ENCODE assay signal across 3 cellular contexts in the genomic region with DNA sequence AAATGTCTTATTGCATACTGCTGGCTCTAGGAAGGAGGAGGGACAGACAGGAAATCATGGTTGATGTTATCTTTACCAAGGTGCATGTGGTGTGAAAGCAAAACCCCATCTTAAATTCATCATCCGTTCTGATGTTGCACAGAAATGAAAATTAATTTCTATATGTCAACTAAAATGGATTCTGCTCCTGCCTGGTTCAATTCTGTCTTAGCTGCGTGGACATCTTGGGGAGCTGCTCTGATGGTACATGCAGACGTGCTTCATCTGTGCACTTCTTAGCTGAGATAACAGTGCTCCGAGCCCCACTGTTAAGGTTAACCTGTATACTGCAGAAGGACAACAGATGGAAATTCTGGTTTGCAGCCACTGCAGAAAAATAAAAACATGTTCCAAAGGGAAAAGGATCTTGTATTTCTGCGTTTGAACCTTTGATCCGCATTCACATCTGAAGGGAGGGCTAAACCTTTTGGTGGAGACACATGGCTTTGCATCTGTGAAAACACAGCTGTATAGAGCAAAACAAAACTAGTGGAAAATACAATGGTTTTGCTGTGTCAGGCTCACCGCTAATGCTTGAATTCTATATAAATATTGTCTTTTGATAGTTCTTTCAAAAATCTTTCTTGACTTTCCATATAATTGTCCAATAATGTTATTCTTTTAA.
TF ChIP-seq lines count a peak whose summit lies in the region.

No MANE protein-coding gene starts in this region.

TF ChIP-seq in liver, 16 proteins besides CTCF, POLR2A, EP300 and RAD21:
- TF ChIP-seq FOXA1 (IDR thresholded peaks at IDR 0.05) (no peak), GABPA (IDR thresholded peaks at IDR 0.05 in 1 of 2, conservative IDR thresholded peaks at IDR 0.05 in 1 of 2) (no peak), NR2F2 (IDR thresholded peaks at IDR 0.05) (no peak), JUND (IDR thresholded peaks at IDR 0.05) (no peak), HNF4A (conservative IDR thresholded peaks at IDR 0.05) (no peak), EGR1 (IDR thresholded peaks at IDR 0.05; ENCODE audit: low read depth in 2 of 2) (no peak), RXRA (IDR thresholded peaks at IDR 0.05) (no peak), TAF1 (conservative IDR thresholded peaks at IDR 0.05) (no peak), HNF4G (IDR thresholded peaks at IDR 0.05) (no peak), FOXA2 (IDR thresholded peaks at IDR 0.05) (no peak), YY1 (IDR thresholded peaks at IDR 0.05) (no peak)
- TF ChIP-seq, protein P1, sequence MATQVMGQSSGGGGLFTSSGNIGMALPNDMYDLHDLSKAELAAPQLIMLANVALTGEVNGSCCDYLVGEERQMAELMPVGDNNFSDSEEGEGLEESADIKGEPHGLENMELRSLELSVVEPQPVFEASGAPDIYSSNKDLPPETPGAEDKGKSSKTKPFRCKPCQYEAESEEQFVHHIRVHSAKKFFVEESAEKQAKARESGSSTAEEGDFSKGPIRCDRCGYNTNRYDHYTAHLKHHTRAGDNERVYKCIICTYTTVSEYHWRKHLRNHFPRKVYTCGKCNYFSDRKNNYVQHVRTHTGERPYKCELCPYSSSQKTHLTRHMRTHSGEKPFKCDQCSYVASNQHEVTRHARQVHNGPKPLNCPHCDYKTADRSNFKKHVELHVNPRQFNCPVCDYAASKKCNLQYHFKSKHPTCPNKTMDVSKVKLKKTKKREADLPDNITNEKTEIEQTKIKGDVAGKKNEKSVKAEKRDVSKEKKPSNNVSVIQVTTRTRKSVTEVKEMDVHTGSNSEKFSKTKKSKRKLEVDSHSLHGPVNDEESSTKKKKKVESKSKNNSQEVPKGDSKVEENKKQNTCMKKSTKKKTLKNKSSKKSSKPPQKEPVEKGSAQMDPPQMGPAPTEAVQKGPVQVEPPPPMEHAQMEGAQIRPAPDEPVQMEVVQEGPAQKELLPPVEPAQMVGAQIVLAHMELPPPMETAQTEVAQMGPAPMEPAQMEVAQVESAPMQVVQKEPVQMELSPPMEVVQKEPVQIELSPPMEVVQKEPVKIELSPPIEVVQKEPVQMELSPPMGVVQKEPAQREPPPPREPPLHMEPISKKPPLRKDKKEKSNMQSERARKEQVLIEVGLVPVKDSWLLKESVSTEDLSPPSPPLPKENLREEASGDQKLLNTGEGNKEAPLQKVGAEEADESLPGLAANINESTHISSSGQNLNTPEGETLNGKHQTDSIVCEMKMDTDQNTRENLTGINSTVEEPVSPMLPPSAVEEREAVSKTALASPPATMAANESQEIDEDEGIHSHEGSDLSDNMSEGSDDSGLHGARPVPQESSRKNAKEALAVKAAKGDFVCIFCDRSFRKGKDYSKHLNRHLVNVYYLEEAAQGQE (IDR thresholded peaks at IDR 0.05): no peak
- TF ChIP-seq, protein P2, sequence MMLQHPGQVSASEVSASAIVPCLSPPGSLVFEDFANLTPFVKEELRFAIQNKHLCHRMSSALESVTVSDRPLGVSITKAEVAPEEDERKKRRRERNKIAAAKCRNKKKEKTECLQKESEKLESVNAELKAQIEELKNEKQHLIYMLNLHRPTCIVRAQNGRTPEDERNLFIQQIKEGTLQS (IDR thresholded peaks at IDR 0.05): no peak
- TF ChIP-seq, protein P3, sequence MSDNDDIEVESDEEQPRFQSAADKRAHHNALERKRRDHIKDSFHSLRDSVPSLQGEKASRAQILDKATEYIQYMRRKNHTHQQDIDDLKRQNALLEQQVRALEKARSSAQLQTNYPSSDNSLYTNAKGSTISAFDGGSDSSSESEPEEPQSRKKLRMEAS (IDR thresholded peaks at IDR 0.05): no peak
- TF ChIP-seq, protein P4, sequence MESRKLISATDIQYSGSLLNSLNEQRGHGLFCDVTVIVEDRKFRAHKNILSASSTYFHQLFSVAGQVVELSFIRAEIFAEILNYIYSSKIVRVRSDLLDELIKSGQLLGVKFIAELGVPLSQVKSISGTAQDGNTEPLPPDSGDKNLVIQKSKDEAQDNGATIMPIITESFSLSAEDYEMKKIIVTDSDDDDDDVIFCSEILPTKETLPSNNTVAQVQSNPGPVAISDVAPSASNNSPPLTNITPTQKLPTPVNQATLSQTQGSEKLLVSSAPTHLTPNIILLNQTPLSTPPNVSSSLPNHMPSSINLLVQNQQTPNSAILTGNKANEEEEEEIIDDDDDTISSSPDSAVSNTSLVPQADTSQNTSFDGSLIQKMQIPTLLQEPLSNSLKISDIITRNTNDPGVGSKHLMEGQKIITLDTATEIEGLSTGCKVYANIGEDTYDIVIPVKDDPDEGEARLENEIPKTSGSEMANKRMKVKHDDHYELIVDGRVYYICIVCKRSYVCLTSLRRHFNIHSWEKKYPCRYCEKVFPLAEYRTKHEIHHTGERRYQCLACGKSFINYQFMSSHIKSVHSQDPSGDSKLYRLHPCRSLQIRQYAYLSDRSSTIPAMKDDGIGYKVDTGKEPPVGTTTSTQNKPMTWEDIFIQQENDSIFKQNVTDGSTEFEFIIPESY (IDR thresholded peaks at IDR 0.05): no peak

TF ChIP-seq in HepG2, 621 proteins besides CTCF, POLR2A, EP300 and RAD21:
- no peak for TF ChIP-seq SALL1 (CRISPR knock-in tag; IDR thresholded peaks at IDR 0.05)
- no peak for TF ChIP-seq MBD4 (IDR thresholded peaks at IDR 0.05; ENCODE audit: borderline replicate concordance, low read length)
- no peak for TF ChIP-seq SMAD9 (CRISPR knock-in tag; IDR thresholded peaks at IDR 0.05)
- no peak for TF ChIP-seq AHR (CRISPR knock-in tag; IDR thresholded peaks at IDR 0.05)
- TF ChIP-seq ZEB1 (IDR thresholded peaks at IDR 0.05; ENCODE audit: insufficient replicate concordance, low read depth): no peak
- TF ChIP-seq ZNF546 (CRISPR knock-in tag; conservative IDR thresholded peaks at IDR 0.05): no peak
- TF ChIP-seq, protein P5, sequence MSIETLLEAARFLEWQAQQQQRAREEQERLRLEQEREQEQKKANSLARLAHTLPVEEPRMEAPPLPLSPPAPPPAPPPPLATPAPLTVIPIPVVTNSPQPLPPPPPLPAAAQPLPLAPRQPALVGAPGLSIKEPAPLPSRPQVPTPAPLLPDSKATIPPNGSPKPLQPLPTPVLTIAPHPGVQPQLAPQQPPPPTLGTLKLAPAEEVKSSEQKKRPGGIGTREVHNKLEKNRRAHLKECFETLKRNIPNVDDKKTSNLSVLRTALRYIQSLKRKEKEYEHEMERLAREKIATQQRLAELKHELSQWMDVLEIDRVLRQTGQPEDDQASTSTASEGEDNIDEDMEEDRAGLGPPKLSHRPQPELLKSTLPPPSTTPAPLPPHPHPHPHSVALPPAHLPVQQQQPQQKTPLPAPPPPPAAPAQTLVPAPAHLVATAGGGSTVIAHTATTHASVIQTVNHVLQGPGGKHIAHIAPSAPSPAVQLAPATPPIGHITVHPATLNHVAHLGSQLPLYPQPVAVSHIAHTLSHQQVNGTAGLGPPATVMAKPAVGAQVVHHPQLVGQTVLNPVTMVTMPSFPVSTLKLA (IDR thresholded peaks at IDR 0.05): no peak
- TF ChIP-seq DPF2 (CRISPR knock-in tag; IDR thresholded peaks at IDR 0.05; ENCODE audit: borderline replicate concordance, low read depth): no peak
- no peak for TF ChIP-seq KDM4B (CRISPR knock-in tag; IDR thresholded peaks at IDR 0.05)
- no peak for TF ChIP-seq ZNF335 (CRISPR knock-in tag; IDR thresholded peaks at IDR 0.05)
- no peak for TF ChIP-seq ZNF883 (CRISPR knock-in tag; IDR thresholded peaks at IDR 0.05; ENCODE audit: not compliant biosample characterization)
- no peak for TF ChIP-seq ZNF451 (CRISPR knock-in tag; IDR thresholded peaks at IDR 0.05)

TF ChIP-seq in H1, 55 proteins besides CTCF, POLR2A, EP300 and RAD21:
- TF ChIP-seq HDAC6 (IDR thresholded peaks at IDR 0.05; ENCODE audit: low read depth, low read length): no peak
- TF ChIP-seq ZNF274 (IDR thresholded peaks at IDR 0.05; ENCODE audit: borderline replicate concordance, extremely low read depth, low read length): no peak
- no peak for TF ChIP-seq POLR2AphosphoS5 (IDR thresholded peaks at IDR 0.05; ENCODE audit: low read depth, low read length)
- TF ChIP-seq EZH2 (IDR thresholded peaks at IDR 0.05; ENCODE audit: low read depth, low read length, severe bottlenecking): no peak
- no peak for TF ChIP-seq BACH1 (IDR thresholded peaks at IDR 0.05; ENCODE audit: low read length)
- TF ChIP-seq CHD2 (IDR thresholded peaks at IDR 0.05; ENCODE audit: low read length): no peak
- TF ChIP-seq, protein P2 (IDR thresholded peaks at IDR 0.05; ENCODE audit: insufficient read depth, low read depth, low read length): no peak
- TF ChIP-seq FOSL1 (IDR thresholded peaks at IDR 0.05; ENCODE audit: insufficient read depth, low read depth, low read length): no peak
TF ChIP-seq in H1: peak in this region for 0.
